8 cellular contexts compared by ENCODE assay signal in the genomic region with DNA sequence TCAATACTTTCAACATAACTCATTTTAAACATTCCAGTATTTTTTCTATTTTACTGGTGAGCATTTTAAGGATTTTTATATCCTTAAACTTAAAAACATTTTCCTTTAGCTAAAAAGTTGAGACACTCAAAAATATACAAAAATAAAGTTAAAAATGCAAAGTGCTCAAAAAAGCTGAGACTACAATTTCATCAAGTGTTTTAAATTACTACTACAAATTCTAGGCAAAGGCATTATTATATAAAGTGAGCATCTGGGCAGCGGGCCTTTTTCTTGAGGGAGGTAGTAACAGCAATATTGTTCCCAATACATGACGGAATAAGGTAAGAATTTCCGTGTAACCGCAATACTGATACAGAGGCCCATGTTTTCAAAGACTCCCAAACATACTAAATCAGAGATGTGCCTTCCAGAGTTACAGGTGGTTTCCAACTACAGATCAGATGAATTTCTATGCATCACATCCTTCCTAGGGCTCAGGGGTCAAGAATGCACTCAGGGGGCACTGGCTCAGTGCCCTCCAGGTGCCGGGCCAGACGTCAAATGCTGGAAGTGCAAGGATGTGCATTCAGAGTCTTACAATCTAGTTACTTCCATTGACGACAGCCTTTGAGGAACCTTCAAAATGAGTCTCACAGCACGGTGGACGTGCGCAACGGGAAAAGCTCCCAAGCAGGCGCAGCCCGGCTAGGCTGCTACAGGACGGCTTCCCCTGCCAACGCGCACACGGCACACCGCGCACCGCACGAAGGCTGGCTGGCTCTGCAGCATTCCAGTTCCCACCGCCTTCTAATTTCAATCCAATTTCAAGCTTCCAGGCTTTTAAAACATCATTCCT. TPM values are rescaled to one million over a fixed set of nuclear protein-coding genes. Genes with fewer than 3 reads are reported as not detected.
A peak's percentile ranks its signal among the peaks of the same experiment; 100 is the strongest.
DNase-seq lines count a peak whose midpoint lies in the region; ATAC-seq, FAIRE-seq and TF ChIP-seq lines count a peak whose summit lies in the region.

No MANE protein-coding gene starts in this region.

- peak overlapping the region; percentile 65 for H3K27ac Mint-ChIP-seq in astrocyte (ENCODE audit: unreplicated experiment)

- H3K4me3 ChIP-seq in RWPE2 (ENCODE audit: severe bottlenecking) (peak overlapping the region; percentile 98), astrocyte (ENCODE audit: insufficient read depth, low read depth, low read length) (peak overlapping the region; percentile 86), right cardiac atrium (ENCODE audit: low read length) (peak overlapping the region; percentile 97)

- H3K27ac ChIP-seq in RWPE2 (ENCODE audit: poor library complexity, severe bottlenecking): peak overlapping the region; percentile 64
- H3K27ac ChIP-seq in astrocyte (ENCODE audit: low read depth, low read length): peak overlapping the region; percentile 73
- peak overlapping the region; percentile 92 for H3K27ac ChIP-seq in right cardiac atrium (ENCODE audit: low read length)

- peaks cover 8% of the 10 kb centered on the region for H3K4me1 Mint-ChIP-seq in astrocyte (ENCODE audit: low read depth, unreplicated experiment)

- H3K36me3 Mint-ChIP-seq in astrocyte (ENCODE audit: low read depth, unreplicated experiment): no peaks in the 10 kb centered on the region

- H3K9me3 ChIP-seq in RWPE2 (ENCODE audit: severe bottlenecking) (no peaks in the 10 kb centered on the region), astrocyte (ENCODE audit: insufficient read depth, low read depth, low read length) (no peaks in the 10 kb centered on the region), right cardiac atrium (ENCODE audit: control insufficient read depth, low read length) (no peaks in the 10 kb centered on the region)

- peak; percentile 41 for FAIRE-seq in astrocyte (lab: Jason Lieb, UNC)

- intact Hi-C loops in Right ventricle myocardium inferior (cut with DNase I) (no loop called here), cardiac septum (cut with DNase I) (loop anchor here (1.0 to 10.0 kb wide), 3 partner anchors 20 to 832 kb away; a partner anchor contains a TSS), right cardiac atrium (cut with DNase I) (no loop called here)

- peaks cover 2% of the 10 kb centered on the region for H3K27me3 Mint-ChIP-seq in astrocyte (ENCODE audit: low read depth, unreplicated experiment)

- no peaks in the 10 kb centered on the region for H3K27me3 ChIP-seq in RWPE2 (ENCODE audit: insufficient read depth, poor library complexity, severe bottlenecking)
- H3K27me3 ChIP-seq in astrocyte (ENCODE audit: insufficient read depth, low read length): no peaks in the 10 kb centered on the region
- no peaks in the 10 kb centered on the region for H3K27me3 ChIP-seq in right cardiac atrium (ENCODE audit: control insufficient read depth, insufficient read depth)

- TF ChIP-seq CTCF in RWPE2 (IDR thresholded peaks at IDR 0.05; ENCODE audit: poor library complexity, severe bottlenecking) (no peak), astrocyte (IDR thresholded peaks at IDR 0.05; ENCODE audit: insufficient read depth, low read depth, low read length) (no peak)

- H3K9me3 Mint-ChIP-seq in astrocyte (ENCODE audit: unreplicated experiment): no peaks in the 10 kb centered on the region

- H2AFZ ChIP-seq in astrocyte (ENCODE audit: low read depth, low read length): peak overlapping the region; percentile 72

- H4K20me1 ChIP-seq in astrocyte (ENCODE audit: insufficient read depth, low read length): peaks cover 28% of the 10 kb centered on the region

- peaks cover 35% of the 10 kb centered on the region for H3K79me2 ChIP-seq in astrocyte (ENCODE audit: insufficient read depth, low read length)

- H3K36me3 ChIP-seq in RWPE2 (ENCODE audit: low read depth) (peaks cover 25% of the 10 kb centered on the region), astrocyte (ENCODE audit: insufficient read depth, low read length) (no peaks in the 10 kb centered on the region)

- 3% methylated on average over 22 of the region's 22 CpGs for WGBS in right cardiac atrium

- DNase-seq in Right ventricle myocardium inferior (ENCODE audit: missing footprints) (peak; percentile 77), cardiac septum (ENCODE audit: low spot score) (no peak), RWPE2 (ENCODE audit: low spot score) (no peak), astrocyte (ENCODE audit: low read depth) (peak; percentile 85), right cardiac atrium (peak; percentile 30 to 78 (median 71)), pulmonary artery endothelial cell (ENCODE audit: low read depth, low spot score) (peak; percentile 57), NCI-H1048 (lab: John Stamatoyannopoulos, UW) (no peak)

- ATAC-seq in Right ventricle myocardium inferior (peak; percentile 68), HG03439 (IDR thresholded peaks at IDR 0.05; ENCODE audit: unreplicated experiment) (peak; percentile 29), RWPE2 (ENCODE audit: low read depth) (peak; percentile 69), right cardiac atrium (peak; percentile 67)

- H3K4me3 Mint-ChIP-seq in astrocyte (ENCODE audit: unreplicated experiment): peak overlapping the region; percentile 93

- peak overlapping the region; percentile 84 for H3K9ac ChIP-seq in astrocyte (ENCODE audit: low read length)

- peak overlapping the region; percentile 96 for H3K4me2 ChIP-seq in astrocyte (ENCODE audit: low read length)

- H3K4me1 ChIP-seq in RWPE2 (ENCODE audit: insufficient read depth, poor library complexity, severe bottlenecking) (peaks cover 13% of the 10 kb centered on the region), astrocyte (ENCODE audit: insufficient read depth, low read length) (peaks cover 31% of the 10 kb centered on the region), right cardiac atrium (ENCODE audit: control insufficient read depth, insufficient read depth, low read length) (no peaks in the 10 kb centered on the region)

RNA-seq across cellular contexts. Expression of a gene that starts 1.7 kb away (rescaled TPM):
- total RNA-seq in Right ventricle myocardium inferior: 55.2 TPM
- 56.6 TPM for total RNA-seq in cardiac septum
- 28.6 and 30.9 TPM in 2 replicates for total RNA-seq in astrocyte
- total RNA-seq in right cardiac atrium: 10 to 100 TPM; 59.6 to 70.0 (median 61.0) TPM
- 40.5 TPM for polyA plus RNA-seq in right cardiac atrium
- 40.4 and 42.3 TPM in 2 replicates for total RNA-seq in pulmonary artery endothelial cell

RNA-seq across cellular contexts. Expression of a gene that starts 20.7 kb away (rescaled TPM):
- 14.5 TPM for total RNA-seq in Right ventricle myocardium inferior
- 13.6 TPM for total RNA-seq in cardiac septum
- 34.6 and 37.7 TPM in 2 replicates for total RNA-seq in astrocyte
- 10 to 100 TPM; 14.6 to 16.1 (median 14.8) TPM for total RNA-seq in right cardiac atrium
- 7.5 TPM for polyA plus RNA-seq in right cardiac atrium
- 24.3 and 26.6 TPM in 2 replicates for total RNA-seq in pulmonary artery endothelial cell

RNA-seq across cellular contexts. Expression of a gene that starts 20.8 kb away (rescaled TPM):
- total RNA-seq in Right ventricle myocardium inferior (9.6 TPM), cardiac septum (7.2 TPM), astrocyte (28.7 and 31.2 TPM in 2 replicates), right cardiac atrium (10 to 100 TPM in 3 of 4 donors, 1 to 10 TPM in 1; 9.6 to 13.6 (median 11.8) TPM), pulmonary artery endothelial cell (23.4 and 24.0 TPM in 2 replicates)
- 6.3 TPM for polyA plus RNA-seq in right cardiac atrium

RNA-seq across cellular contexts. Expression of a gene that starts 28.8 kb away (rescaled TPM):
- total RNA-seq in Right ventricle myocardium inferior: 0.41 TPM
- 0.83 TPM for total RNA-seq in cardiac septum
- 0.53 and 1.0 TPM in 2 replicates for total RNA-seq in astrocyte
- 1 to 10 TPM in 2 of 4 donors, under 1 TPM in 2; 0.77 to 1.2 (median 0.90) TPM for total RNA-seq in right cardiac atrium
- 1.2 TPM for polyA plus RNA-seq in right cardiac atrium
- 0.73 and 0.85 TPM in 2 replicates for total RNA-seq in pulmonary artery endothelial cell

RNA-seq across cellular contexts. Expression of a gene that starts 28.8 kb away (rescaled TPM):
- 6.5 TPM for total RNA-seq in Right ventricle myocardium inferior
- total RNA-seq in cardiac septum: 11.3 TPM
- total RNA-seq in astrocyte: 13.1 and 17.5 TPM in 2 replicates
- 10 to 100 TPM; 10.3 to 13.2 (median 12.2) TPM for total RNA-seq in right cardiac atrium
- 11.1 TPM for polyA plus RNA-seq in right cardiac atrium
- total RNA-seq in pulmonary artery endothelial cell: 17.3 and 17.7 TPM in 2 replicates

Comparison
In these comparisons a context has a peak if more than half of its experiments do, and no peak if none do; other contexts are left out.
1. DNase-seq: peak in Right ventricle myocardium inferior (single experiment), astrocyte (single experiment), right cardiac atrium (3 of 3) and pulmonary artery endothelial cell (single experiment); none in cardiac septum (single experiment), RWPE2 (single experiment) and NCI-H1048 (single experiment).
2. Peak in every context shown above with its lines, with median percentiles within 50 percentile points of each other: ATAC-seq, H3K27ac ChIP-seq and H3K4me3 ChIP-seq.